1 cellular context compared by ENCODE assay signal in the genomic region with DNA sequence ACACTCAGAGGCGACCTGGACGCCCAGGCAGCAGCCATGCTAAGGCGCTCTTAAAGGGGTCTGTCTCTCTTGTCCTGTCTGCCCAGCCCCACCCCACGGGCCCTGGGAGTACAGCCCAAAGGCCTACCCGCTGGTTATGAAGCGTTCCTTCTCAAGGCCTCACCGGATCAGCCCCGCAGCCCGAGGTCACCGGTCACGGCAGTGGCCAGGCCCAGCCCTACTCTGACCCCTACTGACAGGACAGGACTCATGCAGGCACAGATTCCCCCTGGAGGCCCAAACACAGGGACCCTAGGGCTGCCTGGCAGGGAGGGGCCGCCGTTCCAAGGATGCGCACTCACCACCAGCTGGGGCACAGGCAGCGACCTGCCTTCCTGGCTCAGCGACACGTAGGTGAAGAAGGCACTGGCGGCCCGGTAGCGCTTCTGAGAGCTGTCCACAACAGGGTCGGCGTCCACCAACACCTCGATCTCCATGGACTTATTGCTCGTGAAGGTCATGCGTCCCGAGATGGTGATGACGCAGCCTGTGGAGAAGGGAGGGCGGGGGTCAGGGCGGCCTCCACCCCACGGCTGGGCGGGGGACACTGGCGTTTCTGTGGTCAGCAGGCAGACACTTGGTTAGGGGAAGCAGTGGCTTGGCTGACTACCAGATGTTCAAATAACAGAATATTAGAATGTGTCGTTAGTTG.
A peak's percentile ranks its signal among the peaks of the same experiment; 100 is the strongest.
TF ChIP-seq lines count a peak whose summit lies in the region.

No MANE protein-coding gene starts in this region.

TF ChIP-seq in K562, 482 proteins besides CTCF, POLR2A, EP300 and RAD21 (continued from another document):
- TF ChIP-seq, protein P1, sequence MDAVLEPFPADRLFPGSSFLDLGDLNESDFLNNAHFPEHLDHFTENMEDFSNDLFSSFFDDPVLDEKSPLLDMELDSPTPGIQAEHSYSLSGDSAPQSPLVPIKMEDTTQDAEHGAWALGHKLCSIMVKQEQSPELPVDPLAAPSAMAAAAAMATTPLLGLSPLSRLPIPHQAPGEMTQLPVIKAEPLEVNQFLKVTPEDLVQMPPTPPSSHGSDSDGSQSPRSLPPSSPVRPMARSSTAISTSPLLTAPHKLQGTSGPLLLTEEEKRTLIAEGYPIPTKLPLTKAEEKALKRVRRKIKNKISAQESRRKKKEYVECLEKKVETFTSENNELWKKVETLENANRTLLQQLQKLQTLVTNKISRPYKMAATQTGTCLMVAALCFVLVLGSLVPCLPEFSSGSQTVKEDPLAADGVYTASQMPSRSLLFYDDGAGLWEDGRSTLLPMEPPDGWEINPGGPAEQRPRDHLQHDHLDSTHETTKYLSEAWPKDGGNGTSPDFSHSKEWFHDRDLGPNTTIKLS (IDR thresholded peaks at IDR 0.05; ENCODE audit: borderline replicate concordance, low read depth), result no peak
- no peak for TF ChIP-seq NUFIP1 (IDR thresholded peaks at IDR 0.05; ENCODE audit: partially characterized antibody)
- no peak for TF ChIP-seq ETV1 (tag; conservative IDR thresholded peaks at IDR 0.05; ENCODE audit: low read depth)
- TF ChIP-seq MAZ (CRISPR knock-in tag; conservative IDR thresholded peaks at IDR 0.05 in 1 of 2, IDR thresholded peaks at IDR 0.05 in 1 of 2), result no peak
- no peak for TF ChIP-seq FOXA1 (IDR thresholded peaks at IDR 0.05; ENCODE audit: borderline replicate concordance)
- TF ChIP-seq ZNF121 (CRISPR knock-in tag; conservative IDR thresholded peaks at IDR 0.05), result peak; percentile 67; the same call in 1 of the 2 replicates
